1 cellular context compared by ENCODE assay signal in the genomic region with DNA sequence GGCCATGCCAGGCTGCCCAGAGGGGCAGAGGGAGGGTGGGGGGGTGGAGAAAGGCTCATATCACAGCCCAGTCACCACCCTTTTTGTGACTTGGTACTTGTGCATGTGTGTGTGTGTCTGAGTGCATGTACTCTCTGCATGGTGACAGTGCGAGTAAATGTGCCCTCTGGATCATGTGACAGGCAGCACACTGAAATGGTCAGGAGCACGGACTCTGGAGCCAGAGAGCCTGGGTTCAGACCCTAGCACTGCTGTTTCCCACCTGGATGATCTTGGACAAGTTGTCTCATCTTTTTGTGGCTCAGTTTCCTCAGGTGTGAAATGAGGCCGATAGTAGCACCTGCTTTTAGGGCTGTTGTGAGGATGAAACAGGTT.
TF ChIP-seq lines count a peak whose summit lies in the region.

No MANE protein-coding gene starts in this region.

TF ChIP-seq in K562, 482 proteins besides CTCF, POLR2A, EP300 and RAD21:
- TF ChIP-seq RUNX1 (IDR thresholded peaks at IDR 0.05; ENCODE audit: low read depth) = no peak
- TF ChIP-seq, protein P1, sequence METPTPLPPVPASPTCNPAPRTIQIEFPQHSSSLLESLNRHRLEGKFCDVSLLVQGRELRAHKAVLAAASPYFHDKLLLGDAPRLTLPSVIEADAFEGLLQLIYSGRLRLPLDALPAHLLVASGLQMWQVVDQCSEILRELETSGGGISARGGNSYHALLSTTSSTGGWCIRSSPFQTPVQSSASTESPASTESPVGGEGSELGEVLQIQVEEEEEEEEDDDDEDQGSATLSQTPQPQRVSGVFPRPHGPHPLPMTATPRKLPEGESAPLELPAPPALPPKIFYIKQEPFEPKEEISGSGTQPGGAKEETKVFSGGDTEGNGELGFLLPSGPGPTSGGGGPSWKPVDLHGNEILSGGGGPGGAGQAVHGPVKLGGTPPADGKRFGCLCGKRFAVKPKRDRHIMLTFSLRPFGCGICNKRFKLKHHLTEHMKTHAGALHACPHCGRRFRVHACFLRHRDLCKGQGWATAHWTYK (CRISPR knock-in tag; IDR thresholded peaks at IDR 0.05) = no peak
- no peak for TF ChIP-seq SETDB1 (IDR thresholded peaks at IDR 0.05; ENCODE audit: low read length)
- TF ChIP-seq LCOR (CRISPR knock-in tag; IDR thresholded peaks at IDR 0.05) = no peak
- no peak for TF ChIP-seq ZFP36 (IDR thresholded peaks at IDR 0.05; ENCODE audit: low read depth, low read length, partially characterized antibody)
- TF ChIP-seq, protein P2, sequence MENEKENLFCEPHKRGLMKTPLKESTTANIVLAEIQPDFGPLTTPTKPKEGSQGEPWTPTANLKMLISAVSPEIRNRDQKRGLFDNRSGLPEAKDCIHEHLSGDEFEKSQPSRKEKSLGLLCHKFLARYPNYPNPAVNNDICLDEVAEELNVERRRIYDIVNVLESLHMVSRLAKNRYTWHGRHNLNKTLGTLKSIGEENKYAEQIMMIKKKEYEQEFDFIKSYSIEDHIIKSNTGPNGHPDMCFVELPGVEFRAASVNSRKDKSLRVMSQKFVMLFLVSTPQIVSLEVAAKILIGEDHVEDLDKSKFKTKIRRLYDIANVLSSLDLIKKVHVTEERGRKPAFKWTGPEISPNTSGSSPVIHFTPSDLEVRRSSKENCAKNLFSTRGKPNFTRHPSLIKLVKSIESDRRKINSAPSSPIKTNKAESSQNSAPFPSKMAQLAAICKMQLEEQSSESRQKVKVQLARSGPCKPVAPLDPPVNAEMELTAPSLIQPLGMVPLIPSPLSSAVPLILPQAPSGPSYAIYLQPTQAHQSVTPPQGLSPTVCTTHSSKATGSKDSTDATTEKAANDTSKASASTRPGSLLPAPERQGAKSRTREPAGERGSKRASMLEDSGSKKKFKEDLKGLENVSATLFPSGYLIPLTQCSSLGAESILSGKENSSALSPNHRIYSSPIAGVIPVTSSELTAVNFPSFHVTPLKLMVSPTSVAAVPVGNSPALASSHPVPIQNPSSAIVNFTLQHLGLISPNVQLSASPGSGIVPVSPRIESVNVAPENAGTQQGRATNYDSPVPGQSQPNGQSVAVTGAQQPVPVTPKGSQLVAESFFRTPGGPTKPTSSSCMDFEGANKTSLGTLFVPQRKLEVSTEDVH (IDR thresholded peaks at IDR 0.05; ENCODE audit: low read depth, partially characterized antibody) = no peak
- no peak for TF ChIP-seq HMG20A (CRISPR knock-in tag; conservative IDR thresholded peaks at IDR 0.05)
- TF ChIP-seq, protein P3, sequence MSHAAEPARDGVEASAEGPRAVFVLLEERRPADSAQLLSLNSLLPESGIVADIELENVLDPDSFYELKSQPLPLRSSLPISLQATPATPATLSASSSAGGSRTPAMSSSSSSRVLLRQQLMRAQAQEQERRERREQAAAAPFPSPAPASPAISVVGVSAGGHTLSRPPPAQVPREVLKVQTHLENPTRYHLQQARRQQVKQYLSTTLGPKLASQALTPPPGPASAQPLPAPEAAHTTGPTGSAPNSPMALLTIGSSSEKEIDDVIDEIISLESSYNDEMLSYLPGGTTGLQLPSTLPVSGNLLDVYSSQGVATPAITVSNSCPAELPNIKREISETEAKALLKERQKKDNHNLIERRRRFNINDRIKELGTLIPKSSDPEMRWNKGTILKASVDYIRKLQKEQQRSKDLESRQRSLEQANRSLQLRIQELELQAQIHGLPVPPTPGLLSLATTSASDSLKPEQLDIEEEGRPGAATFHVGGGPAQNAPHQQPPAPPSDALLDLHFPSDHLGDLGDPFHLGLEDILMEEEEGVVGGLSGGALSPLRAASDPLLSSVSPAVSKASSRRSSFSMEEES (CRISPR knock-in tag; IDR thresholded peaks at IDR 0.05) = peak; percentile 21
